Comparison of ENCODE assay signal across 13 cellular contexts in the genomic region with DNA sequence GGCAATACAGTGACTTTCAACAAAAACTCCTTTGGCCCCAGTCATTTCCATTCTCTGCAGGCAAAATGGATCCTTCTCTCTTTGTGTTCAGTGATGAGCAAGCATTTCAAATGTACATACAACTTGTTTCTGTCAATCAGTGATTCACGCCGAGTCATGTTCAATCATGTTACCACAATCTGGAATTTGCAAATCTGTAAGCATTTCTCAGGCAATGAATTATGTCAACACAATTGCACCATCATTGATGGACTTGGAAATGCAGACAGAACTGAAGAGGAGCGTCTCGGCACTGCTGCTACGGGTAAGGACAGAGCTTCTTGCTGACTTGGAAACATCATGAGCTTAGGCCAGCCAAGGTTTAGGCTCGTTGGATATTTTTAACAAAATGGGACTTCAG.
DNase-seq lines count a peak whose midpoint lies in the region; ATAC-seq and TF ChIP-seq lines count a peak whose summit lies in the region.
"Had no signal": no experiment of that assay in that cellular context is flagged by ENCODE, and none has a peak within 500 bp of the region (broad histone marks: within the 10 kb centered on the region; RNA-seq: fewer than 3 reads in every experiment).

No MANE protein-coding gene starts in this region.

- no peak overlapping the region for H3K4me3 ChIP-seq in NB4 (ENCODE audit: low read depth, low read length)
- no peak overlapping the region for H3K4me3 ChIP-seq in mammary epithelial cell (replicated peaks in 1 of 3; ENCODE audit: insufficient read depth in 1 of 3, low read depth in 2 of 3, low read length in 3 of 3)
- H3K4me3 ChIP-seq in naive thymus-derived CD4-positive, alpha-beta T cell (ENCODE audit: low read length) = no peak overlapping the region
- H3K4me3 ChIP-seq in testis = no peak overlapping the region
- H3K4me3 ChIP-seq: body of pancreas, SK-N-MC had no signal

- H3K4me2 ChIP-seq in mammary epithelial cell (ENCODE audit: insufficient read depth, low read depth, low read length) = peak overlapping the region; percentile 68

- no TSS peak for BruUV-seq in mammary epithelial cell (replicated peaks; lab: Mats Ljungman, UMichigan)

- ATAC-seq in naive thymus-derived CD4-positive, alpha-beta T cell = peak; percentile 14
- ATAC-seq in natural killer cell = no peak
- ATAC-seq: body of pancreas; stimulated activated naive B cell treated with anti-CD40 and anti-IgM and Interleukin-4, amounts not matched to agents 10 μg/mL and 1 μg/mL and 100 μg/mL, for 72 hours had no signal

- WGBS in mammary epithelial cell (ENCODE audit: low coverage, missing lambda C conversion rate) = 5% methylated on average over 6 of the region's 6 CpGs
- 83 to 89% methylated on average over 6 of the region's 6 CpGs for WGBS in testis, 2 donors

- in situ Hi-C loops in Caki2 (cut with HindIII; ENCODE audit: low pct_unique_long_range_greater_than_20kb, low sequenced_read_pairs) (no loop called here), mammary epithelial cell (cut with MboI; ENCODE audit: low sequenced_read_pairs in 2 of 2) (loop anchor here (5.0 to 25.0 kb wide), 3 partner anchors 81 to 706 kb away; no protein-coding TSS in a partner anchor)

- POLR2A ChIA-PET in naive thymus-derived CD4-positive, alpha-beta T cell (lab: Charles Lee) = no interaction called here

- H3K36me3 ChIP-seq in mammary epithelial cell (ENCODE audit: insufficient read depth, low read length) (no peaks in the 10 kb centered on the region), testis (ENCODE audit: low read depth, missing control alignments) (no peaks in the 10 kb centered on the region)
- no peaks in the 10 kb centered on the region for H3K36me3 ChIP-seq in naive thymus-derived CD4-positive, alpha-beta T cell (ENCODE audit: control insufficient read depth in 2 of 3, insufficient read depth in 3 of 3, low read length in 3 of 3)

- H3K9me3 Mint-ChIP-seq in naive thymus-derived CD4-positive, alpha-beta T cell = peaks cover 0 to 13% (median 2%) of the 10 kb centered on the region in 11 donors
- no peaks in the 10 kb centered on the region for H3K9me3 Mint-ChIP-seq in T-helper 2 cell treated with Interferon-gamma antibody and Interleukin-4, amounts not matched to agents 5 μg/mL and 100 μg/mL, for 36 hours
- no peaks in the 10 kb centered on the region for H3K9me3 Mint-ChIP-seq in natural killer cell

- H3K27ac Mint-ChIP-seq in naive thymus-derived CD4-positive, alpha-beta T cell = no peak overlapping the region
- H3K27ac Mint-ChIP-seq in T-helper 2 cell treated with Interferon-gamma antibody and Interleukin-4, amounts not matched to agents 5 μg/mL and 100 μg/mL, for 36 hours = no peak overlapping the region
- H3K27ac Mint-ChIP-seq in natural killer cell = no peak overlapping the region
- H3K27ac Mint-ChIP-seq: stimulated activated naive B cell treated with anti-CD40 and anti-IgM and Interleukin-4, amounts not matched to agents 10 μg/mL and 1 μg/mL and 100 μg/mL, for 72 hours had no signal

- DNase-seq in Caki2 (ENCODE audit: low read depth) (peak; percentile 50), NB4 (ENCODE audit: low read depth) (peak; percentile 10), mammary epithelial cell (peak; percentile 95), natural killer cell (no peak), testis (no peak)
- DNase-seq in naive thymus-derived CD4-positive, alpha-beta T cell = no peak
- no peak for DNase-seq in T-helper 2 cell treated with Interferon-gamma antibody and Interleukin-4, amounts not matched to agents 5 μg/mL and 100 μg/mL, for 36 hours (ENCODE audit: low spot score)
- no peak for DNase-seq in stimulated activated CD4-positive, alpha-beta T cell treated with anti-CD3 and anti-CD28 coated beads, Interleukin-2, amount 100 ng/mL, for 24 hours
- DNase-seq: body of pancreas; GF-D8; NCI-H2081; stimulated activated naive B cell treated with anti-CD40 and anti-IgM and Interleukin-4, amounts not matched to agents 10 μg/mL and 1 μg/mL and 100 μg/mL, for 72 hours had no signal

- H3K27me3 ChIP-seq in mammary epithelial cell (ENCODE audit: insufficient read depth, low read length) = no peaks in the 10 kb centered on the region
- H3K27me3 ChIP-seq in naive thymus-derived CD4-positive, alpha-beta T cell (ENCODE audit: control insufficient read depth in 2 of 2, insufficient read depth in 2 of 2, low read length in 2 of 2) = no peaks in the 10 kb centered on the region
- no peaks in the 10 kb centered on the region for H3K27me3 ChIP-seq in testis
- H3K27me3 ChIP-seq: body of pancreas had no signal

- peaks cover 0 to 6% (median 4%) of the 10 kb centered on the region in 5 donors for H3K27me3 Mint-ChIP-seq in naive thymus-derived CD4-positive, alpha-beta T cell
- no peaks in the 10 kb centered on the region for H3K27me3 Mint-ChIP-seq in T-helper 2 cell treated with Interferon-gamma antibody and Interleukin-4, amounts not matched to agents 5 μg/mL and 100 μg/mL, for 36 hours (ENCODE audit: low read depth)
- H3K27me3 Mint-ChIP-seq in natural killer cell (ENCODE audit: low read depth in 2 of 2) = peaks cover 11 to 22% of the 10 kb centered on the region in 2 donors
- H3K27me3 Mint-ChIP-seq: stimulated activated naive B cell treated with anti-CD40 and anti-IgM and Interleukin-4, amounts not matched to agents 10 μg/mL and 1 μg/mL and 100 μg/mL, for 72 hours had no signal

- no peak overlapping the region for H3K4me3 Mint-ChIP-seq in naive thymus-derived CD4-positive, alpha-beta T cell
- H3K4me3 Mint-ChIP-seq in T-helper 2 cell treated with Interferon-gamma antibody and Interleukin-4, amounts not matched to agents 5 μg/mL and 100 μg/mL, for 36 hours = no peak overlapping the region
- H3K4me3 Mint-ChIP-seq in natural killer cell = no peak overlapping the region
- H3K4me3 Mint-ChIP-seq: stimulated activated naive B cell treated with anti-CD40 and anti-IgM and Interleukin-4, amounts not matched to agents 10 μg/mL and 1 μg/mL and 100 μg/mL, for 72 hours had no signal

- TF ChIP-seq POLR2A in NB4 (IDR thresholded peaks at IDR 0.05; ENCODE audit: extremely low read depth, insufficient read length) (no peak), testis (IDR thresholded peaks at IDR 0.05) (no peak)

- CTCF ChIA-PET in mammary epithelial cell (lab: Charles Lee; ENCODE audit: low non-redundant PET) = interaction anchor here (0.6 kb wide), 1 partner anchor 144 kb away, joined by 3 read pairs; no protein-coding TSS in a partner anchor
- CTCF ChIA-PET in naive thymus-derived CD4-positive, alpha-beta T cell (lab: Charles Lee) = no interaction called here

- H3K27ac ChIP-seq in mammary epithelial cell (ENCODE audit: insufficient read depth, low read depth, low read length) (peak overlapping the region; percentile 77), testis (no peak overlapping the region)
- H3K27ac ChIP-seq in naive thymus-derived CD4-positive, alpha-beta T cell (ENCODE audit: low read depth, low read length) = no peak overlapping the region
- H3K27ac ChIP-seq: body of pancreas, SK-N-MC had no signal

- H3K4me1 Mint-ChIP-seq in naive thymus-derived CD4-positive, alpha-beta T cell = no peaks in the 10 kb centered on the region
- H3K4me1 Mint-ChIP-seq in T-helper 2 cell treated with Interferon-gamma antibody and Interleukin-4, amounts not matched to agents 5 μg/mL and 100 μg/mL, for 36 hours (ENCODE audit: low read depth) = no peaks in the 10 kb centered on the region
- H3K4me1 Mint-ChIP-seq in natural killer cell = no peaks in the 10 kb centered on the region
- H3K4me1 Mint-ChIP-seq: stimulated activated naive B cell treated with anti-CD40 and anti-IgM and Interleukin-4, amounts not matched to agents 10 μg/mL and 1 μg/mL and 100 μg/mL, for 72 hours had no signal

- H3K4me1 ChIP-seq in mammary epithelial cell (ENCODE audit: insufficient read depth, low read length) (peaks cover 17% of the 10 kb centered on the region), testis (peaks cover 4% of the 10 kb centered on the region)
- H3K4me1 ChIP-seq in naive thymus-derived CD4-positive, alpha-beta T cell (ENCODE audit: control insufficient read depth in 2 of 2, insufficient read depth in 2 of 2, low read length in 2 of 2) = no peaks in the 10 kb centered on the region
- H3K4me1 ChIP-seq: body of pancreas had no signal

- no peaks in the 10 kb centered on the region for H3K79me2 ChIP-seq in mammary epithelial cell (ENCODE audit: insufficient read depth, low read length)

- dilution Hi-C loops in mammary epithelial cell (cut with HindIII; ENCODE audit: low sequenced_read_pairs) = no loop called here

- no peak overlapping the region for H3K9ac ChIP-seq in mammary epithelial cell (ENCODE audit: insufficient read depth, low read length)

- TF ChIP-seq CTCF in NB4 (IDR thresholded peaks at IDR 0.05; ENCODE audit: low read depth, low read length) (no peak), mammary epithelial cell (conservative IDR thresholded peaks at IDR 0.05 in 1 of 2, IDR thresholded peaks at IDR 0.05 in 1 of 2; ENCODE audit: extremely low read depth in 1 of 2, insufficient read depth in 1 of 2, low read depth in 1 of 2, low read length in 2 of 2) (no peak), natural killer cell (IDR thresholded peaks at IDR 0.05) (no peak), testis (IDR thresholded peaks at IDR 0.05) (no peak)

- peaks cover 0 to 5% (median 0%) of the 10 kb centered on the region in 5 donors for H3K36me3 Mint-ChIP-seq in naive thymus-derived CD4-positive, alpha-beta T cell
- H3K36me3 Mint-ChIP-seq in T-helper 2 cell treated with Interferon-gamma antibody and Interleukin-4, amounts not matched to agents 5 μg/mL and 100 μg/mL, for 36 hours (ENCODE audit: low read depth) = no peaks in the 10 kb centered on the region
- no peaks in the 10 kb centered on the region for H3K36me3 Mint-ChIP-seq in natural killer cell
- H3K36me3 Mint-ChIP-seq: stimulated activated naive B cell treated with anti-CD40 and anti-IgM and Interleukin-4, amounts not matched to agents 10 μg/mL and 1 μg/mL and 100 μg/mL, for 72 hours had no signal

- H2AFZ ChIP-seq in mammary epithelial cell (ENCODE audit: low read depth, low read length) = peak overlapping the region; percentile 57

- intact Hi-C loops in mammary epithelial cell (cut with micrococcal nuclease) = no loop called here
- intact Hi-C loops in naive thymus-derived CD4-positive, alpha-beta T cell (cut with micrococcal nuclease) = no loop called here
- intact Hi-C loops in natural killer cell (cut with micrococcal nuclease) = no loop called here
- intact Hi-C loops in testis (cut with DNase I; ENCODE audit: low total_unique reads) = no loop called here

- H4K20me1 ChIP-seq in mammary epithelial cell (ENCODE audit: insufficient read depth, low read length) = no peaks in the 10 kb centered on the region

- H3K9me3 ChIP-seq in mammary epithelial cell (replicated peaks; ENCODE audit: insufficient read depth, low read length) (peaks cover 7% of the 10 kb centered on the region), testis (no peaks in the 10 kb centered on the region)
- H3K9me3 ChIP-seq in naive thymus-derived CD4-positive, alpha-beta T cell (ENCODE audit: control insufficient read depth in 2 of 3, low read length in 3 of 3) = no peaks in the 10 kb centered on the region
- H3K9me3 ChIP-seq: body of pancreas had no signal

Comparison
In these comparisons a context has a peak if more than half of its experiments do, and no peak if none do; other contexts are left out.
1. DNase-seq: peak in Caki2 (single experiment), NB4 (single experiment) and mammary epithelial cell (single experiment); none in naive thymus-derived CD4-positive, alpha-beta T cell (0 of 9), T-helper 2 cell treated with Interferon-gamma antibody and Interleukin-4, amounts not matched to agents 5 μg/mL and 100 μg/mL, for 36 hours (single experiment), natural killer cell (single experiment), stimulated activated CD4-positive, alpha-beta T cell treated with anti-CD3 and anti-CD28 coated beads, Interleukin-2, amount 100 ng/mL, for 24 hours (0 of 2) and testis (single experiment).